11 cellular contexts compared by ENCODE assay signal in genomic region chr4:24477919-24478318, GRCh38.
A peak's percentile ranks its signal among the peaks of the same experiment; 100 is the strongest.
DNase-seq lines count a peak whose midpoint lies in the region; ATAC-seq and TF ChIP-seq lines count a peak whose summit lies in the region.
"Had no signal": no experiment of that assay in that cellular context is flagged by ENCODE, and none has a peak within 500 bp of the region (broad histone marks: within the 10 kb centered on the region; RNA-seq: fewer than 3 reads in every experiment).

No MANE protein-coding gene starts in this region.

- no peak overlapping the region for H3K9ac ChIP-seq in Karpas-422 (ENCODE audit: low read length)

- H3K4me3 Mint-ChIP-seq in HFFc6: no peak overlapping the region
- H3K4me3 Mint-ChIP-seq: B cell had no signal

- no peak overlapping the region for H3K4me3 ChIP-seq in Karpas-422 (ENCODE audit: low read length)

- no peak for ATAC-seq in activated naive CD4-positive, alpha-beta T cell treated with anti-CD3 and anti-CD28 coated beads, Interleukin-2, amount 50 U/mL, for 72 hours
- no peak for ATAC-seq in GM18505 (IDR thresholded peaks at IDR 0.05; ENCODE audit: unreplicated experiment)

- no peaks in the 10 kb centered on the region for H3K36me3 ChIP-seq in Karpas-422 (ENCODE audit: insufficient read depth, low read length)
- H3K36me3 ChIP-seq: neutrophil had no signal

- H3K4me1 ChIP-seq in Karpas-422 (ENCODE audit: low read length): peaks cover 9% of the 10 kb centered on the region

- TF ChIP-seq POLR2A in GM18505 (IDR thresholded peaks at IDR 0.05; ENCODE audit: borderline replicate concordance, extremely low read depth, insufficient read depth, insufficient read length): no peak

- TF ChIP-seq CTCF in HFFc6 (IDR thresholded peaks at IDR 0.05): no peak

- H3K27me3 ChIP-seq in Karpas-422 (ENCODE audit: low read length): no peaks in the 10 kb centered on the region

- peaks cover 13% of the 10 kb centered on the region for H3K4me1 Mint-ChIP-seq in HFFc6 (ENCODE audit: low read depth)

- no peaks in the 10 kb centered on the region for H3K79me2 ChIP-seq in Karpas-422 (ENCODE audit: low read length)

- H3K27ac ChIP-seq in Karpas-422 (ENCODE audit: low read length): no peak overlapping the region
- H3K27ac ChIP-seq: neutrophil had no signal

- no peaks in the 10 kb centered on the region for H3K9me2 ChIP-seq in Karpas-422 (replicated peaks; ENCODE audit: insufficient read depth, low read length)

- H2AFZ ChIP-seq in Karpas-422 (ENCODE audit: low read length): no peak overlapping the region

- no peaks in the 10 kb centered on the region for H3K9me3 ChIP-seq in Karpas-422 (ENCODE audit: low read length)
- H3K9me3 ChIP-seq: neutrophil had no signal

- no peaks in the 10 kb centered on the region for H3K9me3 Mint-ChIP-seq in HFFc6
- H3K9me3 Mint-ChIP-seq in activated naive CD4-positive, alpha-beta T cell treated with anti-CD3 and anti-CD28 coated beads, Interleukin-2, amount 50 U/mL, for 72 hours: no peaks in the 10 kb centered on the region

- no peaks in the 10 kb centered on the region for H4K20me1 ChIP-seq in Karpas-422 (ENCODE audit: insufficient read depth, low read depth, low read length)

- DNase-seq in A172 (ENCODE audit: low spot score) (peak; percentile 19), HFFc6 (peak; percentile 25), astrocyte of the hippocampus (ENCODE audit: low read depth, low spot score) (peak; percentile 91), iPS-NIHi7 (ENCODE audit: extremely low spot score) (peak; percentile 33), DMS114 treated with DMSO at 0.1 percent for 48 hours (lab: John Stamatoyannopoulos, UW; ENCODE audit: unreplicated experiment) (no peak), Karpas-422 (no peak)
- no peak for DNase-seq in activated naive CD4-positive, alpha-beta T cell treated with anti-CD3 and anti-CD28 coated beads, Interleukin-2, amount 50 U/mL, for 72 hours (ENCODE audit: low spot score in 2 of 2)
- DNase-seq: T-helper 1 cell had no signal

- H3K4me2 ChIP-seq in Karpas-422 (ENCODE audit: low read depth, low read length, poor library complexity, severe bottlenecking): no peak overlapping the region

- H3K36me3 Mint-ChIP-seq in HFFc6 (ENCODE audit: low read depth): no peaks in the 10 kb centered on the region
- H3K36me3 Mint-ChIP-seq in activated naive CD4-positive, alpha-beta T cell treated with anti-CD3 and anti-CD28 coated beads, Interleukin-2, amount 50 U/mL, for 72 hours: peaks cover 0 to 4% of the 10 kb centered on the region in 2 donors

- H3K27me3 Mint-ChIP-seq in HFFc6 (ENCODE audit: insufficient read depth): peaks cover 9% of the 10 kb centered on the region

- no peak overlapping the region for H3K27ac Mint-ChIP-seq in HFFc6
- no peak overlapping the region for H3K27ac Mint-ChIP-seq in activated naive CD4-positive, alpha-beta T cell treated with anti-CD3 and anti-CD28 coated beads, Interleukin-2, amount 50 U/mL, for 72 hours
- H3K27ac Mint-ChIP-seq: B cell had no signal

Comparison
In these comparisons a context has a peak if more than half of its experiments do, and no peak if none do; other contexts are left out.
1. DNase-seq: peak in A172 (single experiment), HFFc6 (single experiment), astrocyte of the hippocampus (single experiment) and iPS-NIHi7 (single experiment); none in DMS114 treated with DMSO at 0.1 percent for 48 hours (single experiment), activated naive CD4-positive, alpha-beta T cell treated with anti-CD3 and anti-CD28 coated beads, Interleukin-2, amount 50 U/mL, for 72 hours (0 of 2) and Karpas-422 (single experiment).